ENCODE assay signal across 21 cellular contexts in genomic region chr22:44561139-44561840, GRCh38.
"Had no signal": no experiment of that assay in that cellular context is flagged by ENCODE, and none has a peak within 500 bp of the region (broad histone marks: within the 10 kb centered on the region; RNA-seq: fewer than 3 reads in every experiment).

No MANE protein-coding gene starts in this region.

- H3K4me3 ChIP-seq: cardiac muscle cell, PC-9 had no signal

- H2AFZ ChIP-seq: PC-9 had no signal

- H3K4me3 Mint-ChIP-seq: activated CD4-positive, alpha-beta memory T cell treated with anti-CD3 and anti-CD28 coated beads for 36 hours; activated CD4-positive, alpha-beta T cell treated with anti-CD3 and anti-CD28 coated beads, Interleukin-2, amount 10 ng/mL, durations not matched to agents 7 days and 5 days; activated naive CD4-positive, alpha-beta T cell treated with anti-CD3 and anti-CD28 coated beads, Interleukin-2, amount 10 ng/mL, durations not matched to agents 7 days and 5 days; activated naive CD8-positive, alpha-beta T cell treated with anti-CD3 and anti-CD28 coated beads for 36 hours; activated T-cell treated with anti-CD3 and anti-CD28 coated beads, Interleukin-2, amount 50 U/mL, for 24 hours had no signal

- DNase-seq: activated CD4-positive, alpha-beta memory T cell treated with anti-CD3 and anti-CD28 coated beads for 36 hours; activated CD4-positive, alpha-beta T cell treated with anti-CD3 and anti-CD28 coated beads, Interleukin-2, amount 10 ng/mL, durations not matched to agents 7 days and 5 days; activated CD4-positive, CD25-positive, alpha-beta regulatory T cell; activated gamma-delta T cell treated with Interleukin-2 at 50 U/mL for 16 hours; activated naive CD4-positive, alpha-beta T cell treated with anti-CD3 and anti-CD28 coated beads, Interleukin-2, amount 10 ng/mL, durations not matched to agents 7 days and 5 days; activated naive CD8-positive, alpha-beta T cell treated with anti-CD3 and anti-CD28 coated beads for 36 hours; activated T-cell treated with anti-CD3 and anti-CD28 coated beads, Interleukin-2, amount 50 U/mL, for 24 hours; brain microvascular endothelial cell; cerebellar nuclear complex; Kasumi-1; KBM-7; NCI-H1105 treated with DMSO at 0.1 percent for 48 hours; NCI-H1436 treated with DMSO at 0.1 percent for 48 hours; NCI-H187; NCI-H2081; NCI-H510A treated with DMSO at 0.1 percent for 48 hours; PC-9; SIG-M5; T-helper 1 cell had no signal

- H3K27me3 ChIP-seq: brain microvascular endothelial cell, cardiac muscle cell had no signal

- H3K36me3 ChIP-seq: brain microvascular endothelial cell, cardiac muscle cell had no signal

- H3K4me2 ChIP-seq: PC-9 had no signal

- H3K36me3 Mint-ChIP-seq: activated CD4-positive, alpha-beta memory T cell treated with anti-CD3 and anti-CD28 coated beads for 36 hours; activated naive CD4-positive, alpha-beta T cell treated with anti-CD3 and anti-CD28 coated beads, Interleukin-2, amount 10 ng/mL, durations not matched to agents 7 days and 5 days; activated naive CD8-positive, alpha-beta T cell treated with anti-CD3 and anti-CD28 coated beads for 36 hours had no signal

- H3K27ac Mint-ChIP-seq: activated CD4-positive, alpha-beta memory T cell treated with anti-CD3 and anti-CD28 coated beads for 36 hours; activated CD4-positive, alpha-beta T cell treated with anti-CD3 and anti-CD28 coated beads, Interleukin-2, amount 10 ng/mL, durations not matched to agents 7 days and 5 days; activated naive CD4-positive, alpha-beta T cell treated with anti-CD3 and anti-CD28 coated beads, Interleukin-2, amount 10 ng/mL, durations not matched to agents 7 days and 5 days; activated naive CD8-positive, alpha-beta T cell treated with anti-CD3 and anti-CD28 coated beads for 36 hours; activated T-cell treated with anti-CD3 and anti-CD28 coated beads, Interleukin-2, amount 50 U/mL, for 24 hours had no signal

- H3K9me3 Mint-ChIP-seq: activated naive CD4-positive, alpha-beta T cell treated with anti-CD3 and anti-CD28 coated beads, Interleukin-2, amount 10 ng/mL, durations not matched to agents 7 days and 5 days had no signal

- H3K27ac ChIP-seq: brain microvascular endothelial cell, cardiac muscle cell, PC-9, VCaP had no signal

- H3K4me1 Mint-ChIP-seq: activated CD4-positive, alpha-beta T cell treated with anti-CD3 and anti-CD28 coated beads, Interleukin-2, amount 10 ng/mL, durations not matched to agents 7 days and 5 days; activated naive CD4-positive, alpha-beta T cell treated with anti-CD3 and anti-CD28 coated beads, Interleukin-2, amount 10 ng/mL, durations not matched to agents 7 days and 5 days; activated naive CD8-positive, alpha-beta T cell treated with anti-CD3 and anti-CD28 coated beads for 36 hours had no signal
